11 cellular contexts compared by ENCODE assay signal in the genomic region with DNA sequence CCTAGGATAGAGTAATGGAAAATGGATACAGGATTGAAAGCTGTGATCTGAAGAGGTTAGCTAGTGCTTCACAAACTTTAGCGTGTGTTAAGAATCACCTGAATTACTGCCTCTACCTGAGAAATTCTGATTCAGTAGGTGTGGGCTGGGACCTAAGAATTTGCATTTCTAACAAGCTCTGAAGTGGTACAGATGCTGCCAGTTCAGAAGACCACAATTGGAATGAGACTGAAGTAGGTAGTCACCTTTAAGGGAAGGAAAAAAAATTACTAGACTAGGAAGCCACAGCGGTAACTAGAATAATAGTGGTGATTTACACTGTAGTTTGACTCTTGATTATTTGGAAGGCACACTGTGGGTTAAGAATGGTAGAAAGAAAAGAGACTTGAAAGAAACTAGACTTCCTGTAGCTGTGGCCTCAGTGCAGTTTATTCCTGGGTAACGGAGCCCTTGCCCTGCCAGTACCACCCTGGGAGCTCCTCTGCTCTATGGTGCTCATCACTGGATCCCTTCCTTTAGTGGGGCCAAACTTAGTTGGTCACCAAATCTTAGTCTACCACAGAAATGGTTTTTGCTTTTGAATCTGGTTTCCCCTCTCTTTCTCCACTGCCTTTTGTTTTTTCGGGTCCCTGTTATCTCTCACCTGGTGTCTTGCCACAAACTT. TPM values are rescaled to one million over a fixed set of nuclear protein-coding genes. Genes with fewer than 3 reads are reported as not detected.
DNase-seq lines count a peak whose midpoint lies in the region; ATAC-seq lines count a peak whose summit lies in the region.
"Had no signal": no experiment of that assay in that cellular context is flagged by ENCODE, and none has a peak within 500 bp of the region (broad histone marks: within the 10 kb centered on the region; RNA-seq: fewer than 3 reads in every experiment).

No MANE protein-coding gene starts in this region.

- no peaks in the 10 kb centered on the region for H3K27me3 Mint-ChIP-seq in activated T-cell treated with anti-CD3 and anti-CD28 coated beads, Interleukin-2, amount 50 U/mL, for 4 hours (ENCODE audit: low read depth)
- H3K27me3 Mint-ChIP-seq in T-helper 17 cell = no peaks in the 10 kb centered on the region
- no peaks in the 10 kb centered on the region for H3K27me3 Mint-ChIP-seq in effector memory CD8-positive, alpha-beta T cell

- H3K4me1 Mint-ChIP-seq in activated T-cell treated with anti-CD3 and anti-CD28 coated beads, Interleukin-2, amount 50 U/mL, for 4 hours (ENCODE audit: low read depth) = peaks cover 67% of the 10 kb centered on the region
- H3K4me1 Mint-ChIP-seq in T-helper 17 cell = peaks cover 47% of the 10 kb centered on the region
- peaks cover 43 to 50% of the 10 kb centered on the region in 2 donors for H3K4me1 Mint-ChIP-seq in effector memory CD8-positive, alpha-beta T cell (ENCODE audit: low read depth in 2 of 2)

- peak; percentile 58 to 62 for ATAC-seq in activated T-cell treated with anti-CD3 and anti-CD28 coated beads, Interleukin-2, amount 50 U/mL, for 4 hours
- ATAC-seq in T-helper 17 cell = peak; percentile 16
- no peak for ATAC-seq in effector memory CD8-positive, alpha-beta T cell (replicated peaks)
- peak; percentile 42 for ATAC-seq in stimulated activated naive CD8-positive, alpha-beta T cell treated with anti-CD3 and anti-CD28 coated beads, Interleukin-15, Interleukin-2, amounts not matched to agents 100 U/mL and 50 U/mL, for 24 hours

- DNase-seq in activated T-cell treated with anti-CD3 and anti-CD28 coated beads, Interleukin-2, amount 50 U/mL, for 4 hours = no peak
- DNase-seq in activated T-cell treated with anti-CD3 and anti-CD28 coated beads, Interleukin-2, amount 50 U/mL, for 1 hour = no peak
- no peak for DNase-seq in T-helper 17 cell
- DNase-seq in effector memory CD8-positive, alpha-beta T cell = no peak
- no peak for DNase-seq in stimulated activated naive CD8-positive, alpha-beta T cell treated with anti-CD3 and anti-CD28 coated beads, Interleukin-15, Interleukin-2, amounts not matched to agents 100 U/mL and 50 U/mL, for 24 hours
- DNase-seq in GOT3 (lab: John Stamatoyannopoulos, UW) = no peak
- no peak for DNase-seq in H4 (ENCODE audit: low spot score)
- no peak for DNase-seq in NCI-H2171 treated with DMSO at 0.1 percent for 48 hours (lab: John Stamatoyannopoulos, UW)
- DNase-seq: H7, NCI-H1105, NCI-H524 had no signal

- no peaks in the 10 kb centered on the region for H3K9me3 Mint-ChIP-seq in activated T-cell treated with anti-CD3 and anti-CD28 coated beads, Interleukin-2, amount 50 U/mL, for 4 hours
- H3K9me3 Mint-ChIP-seq in effector memory CD8-positive, alpha-beta T cell = no peaks in the 10 kb centered on the region

- peak overlapping the region; percentile 6 for H3K4me3 Mint-ChIP-seq in activated T-cell treated with anti-CD3 and anti-CD28 coated beads, Interleukin-2, amount 50 U/mL, for 4 hours
- peak overlapping the region; percentile 70 for H3K4me3 Mint-ChIP-seq in T-helper 17 cell
- H3K4me3 Mint-ChIP-seq in effector memory CD8-positive, alpha-beta T cell = peak overlapping the region; percentile 24 to 50

- no peaks in the 10 kb centered on the region for H3K9me3 ChIP-seq in T-helper 17 cell (ENCODE audit: control insufficient read depth, low read length, poor library complexity, severe bottlenecking)

- peaks cover 38% of the 10 kb centered on the region for H3K36me3 Mint-ChIP-seq in activated T-cell treated with anti-CD3 and anti-CD28 coated beads, Interleukin-2, amount 50 U/mL, for 4 hours (ENCODE audit: insufficient read depth)
- peaks cover 12% of the 10 kb centered on the region for H3K36me3 Mint-ChIP-seq in T-helper 17 cell (ENCODE audit: low read depth)
- H3K36me3 Mint-ChIP-seq in effector memory CD8-positive, alpha-beta T cell (ENCODE audit: insufficient read depth) = peaks cover 51% of the 10 kb centered on the region

- peak overlapping the region; percentile 95 for H3K27ac Mint-ChIP-seq in T-helper 17 cell
- peak overlapping the region; percentile 45 to 56 for H3K27ac Mint-ChIP-seq in effector memory CD8-positive, alpha-beta T cell

RNA-seq across cellular contexts. Expression of a gene that starts 43.6 kb away (rescaled TPM):
- 10 to 100 TPM; 85.0 to 92.7 (median 91.1) TPM for total RNA-seq in activated T-cell treated with anti-CD3 and anti-CD28 coated beads, Interleukin-2, amount 50 U/mL, for 4 hours
- 100 to 1,000 TPM; 134 to 136 TPM for total RNA-seq in T-helper 17 cell
- total RNA-seq in H4 (2014; rRNA removed; shearing (Covaris generic)) = 10.7 and 13.0 TPM in 2 replicates

RNA-seq across cellular contexts. Expression of a gene that starts 48.4 kb away (rescaled TPM):
- total RNA-seq in activated T-cell treated with anti-CD3 and anti-CD28 coated beads, Interleukin-2, amount 50 U/mL, for 4 hours = 10 to 100 TPM in 2 of 3 donors, 1 to 10 TPM in 1; 8.4 to 11.2 (median 10.4) TPM
- 10 to 100 TPM; 12.0 to 14.3 TPM for total RNA-seq in T-helper 17 cell
- 14.5 and 15.2 TPM in 2 replicates for total RNA-seq in H4 (2014; rRNA removed; shearing (Covaris generic))

Comparison
In these comparisons a context has a peak if more than half of its experiments do, and no peak if none do; other contexts are left out.
1. H3K4me3 Mint-ChIP-seq: peak in every context shown above with its lines; median percentile 70 in T-helper 17 cell; 37 in effector memory CD8-positive, alpha-beta T cell; 6 in activated T-cell treated with anti-CD3 and anti-CD28 coated beads, Interleukin-2, amount 50 U/mL, for 4 hours.